7 cellular contexts compared by ENCODE assay signal in the genomic region with DNA sequence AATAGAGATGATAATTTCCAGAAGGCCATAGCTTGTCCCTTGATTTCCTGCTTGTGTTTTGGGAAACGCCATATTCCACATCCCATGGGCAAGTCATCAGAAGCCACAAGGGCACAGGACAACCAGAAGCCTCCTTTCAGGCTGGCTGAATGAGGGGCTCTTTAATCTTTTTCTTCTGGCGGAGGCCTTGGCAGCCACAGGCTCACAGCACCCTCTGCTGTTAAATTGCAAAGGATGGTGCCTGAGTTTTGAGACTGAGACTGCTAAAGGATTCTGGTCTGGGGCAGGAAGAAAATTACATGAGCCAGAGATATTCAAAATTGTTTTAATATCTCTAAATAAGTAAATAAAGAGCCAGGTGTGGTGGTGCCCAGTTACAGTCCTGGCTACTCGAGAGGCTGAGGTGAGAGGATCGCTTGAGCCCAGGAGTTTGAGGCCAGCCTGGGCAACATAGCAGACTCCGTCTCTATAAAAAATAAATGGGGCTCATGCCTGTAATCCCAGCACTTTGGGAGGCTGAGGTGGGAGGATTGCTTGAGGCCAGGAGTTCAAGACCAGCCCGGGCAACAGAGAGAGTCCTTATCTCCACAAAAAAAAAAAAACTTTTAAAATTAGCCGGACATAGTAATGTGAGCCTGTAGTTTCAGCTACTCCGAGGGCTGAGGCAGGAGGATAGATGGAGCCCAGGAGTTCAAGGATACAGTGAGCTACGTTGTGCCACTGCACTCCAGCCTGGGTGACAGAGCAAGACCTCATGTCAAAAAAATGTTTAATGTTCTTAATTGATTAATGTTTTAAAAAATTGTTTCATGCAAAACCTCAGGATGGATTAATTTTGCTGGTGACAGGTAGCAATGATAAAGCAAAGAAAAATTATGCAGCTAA. TPM values are rescaled to one million over a fixed set of nuclear protein-coding genes. Genes with fewer than 3 reads are reported as not detected.
DNase-seq lines count a peak whose midpoint lies in the region; ATAC-seq, FAIRE-seq and TF ChIP-seq lines count a peak whose summit lies in the region.

No MANE protein-coding gene starts in this region.

- no peak for FAIRE-seq in bronchial epithelial cell (lab: Jason Lieb, UNC)

- H3K4me3 ChIP-seq in bronchial epithelial cell (ENCODE audit: low read depth, low read length) = no peak overlapping the region

- intact Hi-C loops in left colon (cut with DNase I, micrococcal nuclease) = loop anchor here (5.0 to 10.0 kb wide), 2 partner anchors 91 to 213 kb away; no protein-coding TSS in a partner anchor

- peak; percentile 37 for DNase-seq in G401 (ENCODE audit: low spot score)
- peak; percentile 84 to 93 for DNase-seq in Kasumi-1 (lab: John Stamatoyannopoulos, UW)
- DNase-seq in SHP77 (lab: John Stamatoyannopoulos, UW) = peak; percentile 64 to 72
- peak; percentile 39 for DNase-seq in bronchial epithelial cell (ENCODE audit: low read depth)
- DNase-seq in left colon = peak in 1 of 2 donors; percentile 23
- DNase-seq in stromal cell of bone marrow (ENCODE audit: low read depth) = peak; percentile 41

- no peaks in the 10 kb centered on the region for H3K36me3 ChIP-seq in bronchial epithelial cell (ENCODE audit: control insufficient read depth, insufficient read depth, low read length)

- no peaks in the 10 kb centered on the region for H3K27me3 ChIP-seq in bronchial epithelial cell (ENCODE audit: control insufficient read depth, insufficient read depth, low read length)

- peak; percentile 77 for ATAC-seq in left colon
- no peak for ATAC-seq in GM18511 (IDR thresholded peaks at IDR 0.05; ENCODE audit: unreplicated experiment)

- in situ Hi-C loops in G401 (cut with HindIII; ENCODE audit: low sequenced_read_pairs) = no loop called here

- TF ChIP-seq CTCF in bronchial epithelial cell (IDR thresholded peaks at IDR 0.05; ENCODE audit: insufficient read depth, low read length, severe bottlenecking) = peak; percentile 53

RNA-seq across cellular contexts. Expression of a gene that starts 26.3 kb away (rescaled TPM):
- total RNA-seq in G401 (2014; rRNA removed; shearing (Covaris generic)) = 15.3 and 42.3 TPM in 2 replicates
- total RNA-seq in bronchial epithelial cell (18.3 and 24.7 TPM in 2 replicates), left colon (10 to 100 TPM; 17.6 to 24.1 TPM)

RNA-seq across cellular contexts. Expression of a gene that starts 37.4 kb away (rescaled TPM):
- total RNA-seq in G401 (2014; rRNA removed; shearing (Covaris generic)) = not detected in 2 replicates
- not detected in 2 replicates for total RNA-seq in bronchial epithelial cell
- total RNA-seq in left colon = under 1 TPM in 1 of 2 donors, not detected in 1; 0.50 TPM

RNA-seq across cellular contexts. Expression of a gene that starts 41.9 kb away (rescaled TPM):
- total RNA-seq in G401 (2014; rRNA removed; shearing (Covaris generic)) = not detected in 2 replicates
- total RNA-seq in bronchial epithelial cell (under 0.01 and 0.13 TPM in 2 replicates), left colon (1 to 10 TPM; 3.2 to 3.6 TPM)

RNA-seq across cellular contexts. Expression of a gene that starts 42.4 kb away (rescaled TPM):
- total RNA-seq in G401 (2014; rRNA removed; shearing (Covaris generic)) = 7.2 and 9.5 TPM in 2 replicates
- total RNA-seq in bronchial epithelial cell (10.3 and 11.8 TPM in 2 replicates), left colon (10 to 100 TPM; 24.2 to 25.2 TPM)
